12 cellular contexts compared by ENCODE assay signal in the genomic region with DNA sequence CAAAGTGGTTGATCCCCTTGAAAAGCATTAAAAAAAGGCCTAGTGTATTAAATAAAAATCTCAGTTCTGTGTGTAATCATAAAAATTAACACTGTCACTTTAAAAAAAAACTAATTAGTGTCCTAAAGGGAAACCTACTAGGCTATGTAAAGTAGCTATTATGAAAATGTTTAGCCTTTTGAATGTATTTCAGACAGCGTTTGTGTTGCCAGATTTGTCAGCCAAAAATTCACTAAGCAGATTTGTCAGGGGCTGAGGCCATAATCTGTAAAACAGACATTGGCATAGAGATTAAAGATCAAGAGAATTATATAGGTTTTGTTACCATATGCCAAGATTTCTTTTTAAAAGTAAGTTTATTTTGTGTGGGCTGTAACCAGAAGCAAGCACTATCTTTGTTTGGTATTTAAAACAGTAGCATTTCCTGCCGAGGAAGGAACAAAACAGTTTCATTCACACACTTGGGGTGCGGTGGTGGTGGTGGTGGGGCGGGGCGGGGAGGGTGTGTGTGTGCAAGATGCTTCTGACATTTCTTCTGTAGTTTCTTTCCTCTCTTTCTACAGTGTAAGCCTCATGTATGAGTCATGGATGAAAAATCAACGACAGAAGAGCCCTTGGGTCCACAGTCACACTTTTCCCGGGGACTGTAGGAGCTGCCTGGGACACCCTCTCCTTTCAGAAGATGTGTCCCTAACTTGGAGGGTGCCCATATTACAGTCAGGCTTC.
DNase-seq lines count a peak whose midpoint lies in the region; ATAC-seq and TF ChIP-seq lines count a peak whose summit lies in the region.
"Had no signal": no experiment of that assay in that cellular context is flagged by ENCODE, and none has a peak within 500 bp of the region (broad histone marks: within the 10 kb centered on the region; RNA-seq: fewer than 3 reads in every experiment).

No MANE protein-coding gene starts in this region.

- POLR2A ChIA-PET in activated CD4-positive, alpha-beta T cell treated with anti-CD3 and anti-CD28 coated beads for 36 hours (lab: Charles Lee), result no interaction called here

- H3K27me3 Mint-ChIP-seq in activated CD4-positive, alpha-beta T cell treated with anti-CD3 and anti-CD28 coated beads for 36 hours, result no peaks in the 10 kb centered on the region
- peaks cover 3% of the 10 kb centered on the region for H3K27me3 Mint-ChIP-seq in activated naive CD8-positive, alpha-beta T cell treated with anti-CD3 and anti-CD28 coated beads for 36 hours
- no peaks in the 10 kb centered on the region for H3K27me3 Mint-ChIP-seq in chondrocyte (ENCODE audit: low read depth)

- DNase-seq in activated CD4-positive, alpha-beta T cell treated with anti-CD3 and anti-CD28 coated beads for 36 hours, result peak; percentile 53
- DNase-seq in activated CD4-positive, alpha-beta T cell treated with anti-CD3 and anti-CD28 coated beads for 48 hours, result no peak
- DNase-seq in activated naive CD8-positive, alpha-beta T cell treated with anti-CD3 and anti-CD28 coated beads for 36 hours, result peak; percentile 2
- peak; percentile 69 for DNase-seq in retinal pigment epithelial cell (ENCODE audit: low read depth)
- DNase-seq in stimulated activated CD4-positive, alpha-beta T cell treated with anti-CD3 and anti-CD28 coated beads, Interleukin-12 subunit alpha, Interleukin-12 subunit beta, amount 100 ng/mL, for 4 hours, result no peak
- DNase-seq in retina, result no peak
- no peak for DNase-seq in chondrocyte (ENCODE audit: low spot score)
- DNase-seq: NCI-H2029 had no signal

- H3K9me3 ChIP-seq in HUES48 (ENCODE audit: control insufficient read depth, insufficient read depth, low read length), result no peaks in the 10 kb centered on the region
- H3K9me3 ChIP-seq: A549, gastroesophageal sphincter had no signal

- H3K36me3 ChIP-seq in HUES48 (ENCODE audit: control insufficient read depth, insufficient read depth, low read length), result no peaks in the 10 kb centered on the region
- H3K36me3 ChIP-seq: gastroesophageal sphincter had no signal

- peaks cover 28% of the 10 kb centered on the region for H3K4me1 ChIP-seq in HUES48 (ENCODE audit: control insufficient read depth, insufficient read depth, low read length)
- H3K4me1 ChIP-seq: A549, gastroesophageal sphincter had no signal

- H3K27me3 ChIP-seq in HUES48 (ENCODE audit: control insufficient read depth, insufficient read depth, low read length), result no peaks in the 10 kb centered on the region
- H3K27me3 ChIP-seq: gastroesophageal sphincter had no signal

- ATAC-seq in activated CD4-positive, alpha-beta T cell treated with anti-CD3 and anti-CD28 coated beads for 36 hours, result peak; percentile 90
- ATAC-seq: A549, gastroesophageal sphincter had no signal

- intact Hi-C loops in activated CD4-positive, alpha-beta T cell treated with anti-CD3 and anti-CD28 coated beads for 36 hours (cut with DNase I, micrococcal nuclease), result loop anchor here in 1 of 2 experiments (5.0 kb wide), 3 partner anchors 303 to 812 kb away; no protein-coding TSS in a partner anchor

- H3K36me3 Mint-ChIP-seq in activated CD4-positive, alpha-beta T cell treated with anti-CD3 and anti-CD28 coated beads for 36 hours (ENCODE audit: low read depth), result no peaks in the 10 kb centered on the region
- no peaks in the 10 kb centered on the region for H3K36me3 Mint-ChIP-seq in activated naive CD8-positive, alpha-beta T cell treated with anti-CD3 and anti-CD28 coated beads for 36 hours
- H3K36me3 Mint-ChIP-seq in chondrocyte (ENCODE audit: low read depth), result no peaks in the 10 kb centered on the region

- CTCF ChIA-PET in activated CD4-positive, alpha-beta T cell treated with anti-CD3 and anti-CD28 coated beads for 36 hours (lab: Charles Lee), result no interaction called here

- H3K27ac ChIP-seq in HUES48 (ENCODE audit: low read depth, low read length), result peak overlapping the region; percentile 61
- H3K27ac ChIP-seq: A549, gastroesophageal sphincter had no signal

- H3K4me3 ChIP-seq in HUES48 (ENCODE audit: low read depth, low read length), result no peak overlapping the region
- H3K4me3 ChIP-seq in retinal pigment epithelial cell (ENCODE audit: low read length), result no peak overlapping the region
- H3K4me3 ChIP-seq: A549, gastroesophageal sphincter had no signal

- H3K9me3 Mint-ChIP-seq in activated CD4-positive, alpha-beta T cell treated with anti-CD3 and anti-CD28 coated beads for 36 hours (ENCODE audit: low read depth), result no peaks in the 10 kb centered on the region
- no peaks in the 10 kb centered on the region for H3K9me3 Mint-ChIP-seq in activated naive CD8-positive, alpha-beta T cell treated with anti-CD3 and anti-CD28 coated beads for 36 hours
- H3K9me3 Mint-ChIP-seq in chondrocyte (ENCODE audit: low read depth), result no peaks in the 10 kb centered on the region
- H3K9me3 Mint-ChIP-seq: nephron had no signal

- H3K27ac Mint-ChIP-seq in activated CD4-positive, alpha-beta T cell treated with anti-CD3 and anti-CD28 coated beads for 36 hours, result no peak overlapping the region
- H3K27ac Mint-ChIP-seq in activated naive CD8-positive, alpha-beta T cell treated with anti-CD3 and anti-CD28 coated beads for 36 hours, result no peak overlapping the region
- H3K27ac Mint-ChIP-seq in chondrocyte (ENCODE audit: unreplicated experiment), result no peak overlapping the region
- H3K27ac Mint-ChIP-seq: nephron had no signal

- peaks cover 2% of the 10 kb centered on the region for H3K4me1 Mint-ChIP-seq in activated CD4-positive, alpha-beta T cell treated with anti-CD3 and anti-CD28 coated beads for 36 hours
- H3K4me1 Mint-ChIP-seq in activated naive CD8-positive, alpha-beta T cell treated with anti-CD3 and anti-CD28 coated beads for 36 hours, result peaks cover 16% of the 10 kb centered on the region
- H3K4me1 Mint-ChIP-seq in chondrocyte (ENCODE audit: low read depth), result peaks cover 8% of the 10 kb centered on the region

- H3K9ac ChIP-seq in HUES48 (ENCODE audit: low read depth, low read length), result no peak overlapping the region

- H3K4me3 Mint-ChIP-seq in activated CD4-positive, alpha-beta T cell treated with anti-CD3 and anti-CD28 coated beads for 36 hours, result no peak overlapping the region
- no peak overlapping the region for H3K4me3 Mint-ChIP-seq in activated naive CD8-positive, alpha-beta T cell treated with anti-CD3 and anti-CD28 coated beads for 36 hours
- H3K4me3 Mint-ChIP-seq in chondrocyte (ENCODE audit: unreplicated experiment), result no peak overlapping the region
- H3K4me3 Mint-ChIP-seq: nephron had no signal

- TF ChIP-seq CTCF in retinal pigment epithelial cell (conservative IDR thresholded peaks at IDR 0.05; ENCODE audit: low read depth, low read length) (no peak), chondrocyte (IDR thresholded peaks at IDR 0.05) (no peak)

Comparison
In these comparisons a context has a peak if more than half of its experiments do, and no peak if none do; other contexts are left out.
1. DNase-seq: peak in activated CD4-positive, alpha-beta T cell treated with anti-CD3 and anti-CD28 coated beads for 36 hours (single experiment), activated naive CD8-positive, alpha-beta T cell treated with anti-CD3 and anti-CD28 coated beads for 36 hours (single experiment) and retinal pigment epithelial cell (single experiment); none in activated CD4-positive, alpha-beta T cell treated with anti-CD3 and anti-CD28 coated beads for 48 hours (single experiment), stimulated activated CD4-positive, alpha-beta T cell treated with anti-CD3 and anti-CD28 coated beads, Interleukin-12 subunit alpha, Interleukin-12 subunit beta, amount 100 ng/mL, for 4 hours (single experiment), retina (single experiment) and chondrocyte (single experiment).